In genomic region chr2:215805493-215805892, GRCh38 we compare ENCODE assay signal across 31 cellular contexts.
DNase-seq lines count a peak whose midpoint lies in the region; ATAC-seq and TF ChIP-seq lines count a peak whose summit lies in the region.
"Had no signal": no experiment of that assay in that cellular context is flagged by ENCODE, and none has a peak within 500 bp of the region (broad histone marks: within the 10 kb centered on the region; RNA-seq: fewer than 3 reads in every experiment).

No MANE protein-coding gene starts in this region.

- no peaks in the 10 kb centered on the region for H3K79me2 ChIP-seq in mesendoderm (ENCODE audit: control insufficient read depth, insufficient read depth, low read length)

- no peaks in the 10 kb centered on the region for H3K27me3 ChIP-seq in mesendoderm (ENCODE audit: insufficient read depth, low read length, poor library complexity)
- H3K27me3 ChIP-seq: BE2C; BLaER1; BLaER1 treated with 17β-estradiol and CSF1 and Interleukin-3, amounts not matched to agents 10 nM and 100 nM had no signal

- H3K18ac ChIP-seq in mesendoderm (ENCODE audit: low read length) = no peak overlapping the region

- H3K9me3 ChIP-seq in mucosa of descending colon = peaks cover 2% of the 10 kb centered on the region
- H3K9me3 ChIP-seq: BE2C, BLaER1 had no signal

- no peaks in the 10 kb centered on the region for H3K79me1 ChIP-seq in mesendoderm (ENCODE audit: low read length)

- ATAC-seq in left colon (peak; percentile 67), mucosa of descending colon (peak; percentile 62), GM21737 (IDR thresholded peaks at IDR 0.05; ENCODE audit: unreplicated experiment) (no peak)
- ATAC-seq: A549; CD8-positive, alpha-beta T cell had no signal

- H3K27ac ChIP-seq in mesendoderm (ENCODE audit: low read depth, low read length) = no peak overlapping the region
- H3K27ac ChIP-seq: 22Rv1; A549; BLaER1; BLaER1 treated with 17β-estradiol and CSF1 and Interleukin-3, amounts not matched to agents 10 nM and 100 nM; C4-2B had no signal

- intact Hi-C loops in left colon (cut with DNase I, micrococcal nuclease) = no loop called here
- intact Hi-C loops in mucosa of descending colon (cut with DNase I, micrococcal nuclease) = no loop called here

- H3K23ac ChIP-seq in mesendoderm (ENCODE audit: low read length) = no peak overlapping the region

- no peaks in the 10 kb centered on the region for H3K4me1 ChIP-seq in mesendoderm (ENCODE audit: control insufficient read depth, low read depth, low read length)
- no peaks in the 10 kb centered on the region for H3K4me1 ChIP-seq in mucosa of descending colon (ENCODE audit: low read depth)
- H3K4me1 ChIP-seq: A549, BE2C, Caco-2 had no signal

- no peak overlapping the region for H4K5ac ChIP-seq in mesendoderm (ENCODE audit: low read length)

- H2BK15ac ChIP-seq in mesendoderm (replicated peaks; ENCODE audit: low read depth) = no peak overlapping the region

- no peak overlapping the region for H4K8ac ChIP-seq in mesendoderm (ENCODE audit: low read depth, low read length)

- H2AK5ac ChIP-seq in mesendoderm (ENCODE audit: low read length) = no peak overlapping the region

- no CpG with 5 or more reads among the region's 3 CpGs for WGBS in mesendoderm (ENCODE audit: extremely low coverage, insufficient coverage, low lambda C conversion rate)

- no peak overlapping the region for H2BK5ac ChIP-seq in mesendoderm (ENCODE audit: low read length)

- H3K4me2 ChIP-seq in mesendoderm (ENCODE audit: low read length) = no peak overlapping the region
- H3K4me2 ChIP-seq: A549; BLaER1; BLaER1 treated with 17β-estradiol and CSF1 and Interleukin-3, amounts not matched to agents 10 nM and 100 nM had no signal

- peak overlapping the region; percentile 36 for H3K4ac ChIP-seq in mesendoderm (ENCODE audit: low read depth, low read length)

- no peak for DNase-seq in left colon
- no peak for DNase-seq in mesendoderm
- DNase-seq in mucosa of descending colon = no peak
- DNase-seq in amygdala (lab: John Stamatoyannopoulos, UW) = no peak
- no peak for DNase-seq in NCI-H510A treated with DMSO at 0.1 percent for 48 hours (lab: John Stamatoyannopoulos, UW)
- DNase-seq: 8988T; ACHN; AML-193; BE2C; C1 segment of cervical spinal cord; Caco-2; Calu3; CD4-positive, alpha-beta memory T cell; CD4-positive, alpha-beta T cell; CD4-positive, CD25-positive, alpha-beta regulatory T cell; CD8-positive, alpha-beta memory T cell; CD8-positive, alpha-beta T cell; COR-L47; DMS 273 treated with DMSO at 0.1 percent for 48 hours; DMS153; DMS53; DMS79; DMS79 treated with DMSO at 0.1 percent for 48 hours; DND-41; EL had no signal

- no peak overlapping the region for H3K4me3 ChIP-seq in mesendoderm (ENCODE audit: low read length)
- H3K4me3 ChIP-seq in mucosa of descending colon = no peak overlapping the region
- H3K4me3 ChIP-seq: A549; BLaER1; BLaER1 treated with 17β-estradiol and CSF1 and Interleukin-3, amounts not matched to agents 10 nM and 100 nM had no signal

- H3K36me3 ChIP-seq in mesendoderm (ENCODE audit: control insufficient read depth, insufficient read depth, low read length) = no peaks in the 10 kb centered on the region
- no peaks in the 10 kb centered on the region for H3K36me3 ChIP-seq in mucosa of descending colon (ENCODE audit: low read depth)
- H3K36me3 ChIP-seq: BE2C; BLaER1; BLaER1 treated with 17β-estradiol and CSF1 and Interleukin-3, amounts not matched to agents 10 nM and 100 nM had no signal

- no peak for TF ChIP-seq CTCF in mucosa of descending colon (IDR thresholded peaks at IDR 0.05)

- no peak overlapping the region for H2BK120ac ChIP-seq in mesendoderm (ENCODE audit: low read depth, low read length)

- no peak overlapping the region for H3K9ac ChIP-seq in mesendoderm (ENCODE audit: low read length)
- H3K9ac ChIP-seq: BLaER1; BLaER1 treated with 17β-estradiol and CSF1 and Interleukin-3, amounts not matched to agents 10 nM and 100 nM had no signal

- no peak overlapping the region for H3K56ac ChIP-seq in mesendoderm (ENCODE audit: low read length)
